ENCODE assay signal across 8 cellular contexts in genomic region chr10:13347235-13348156, GRCh38. TPM values are rescaled to one million over a fixed set of nuclear protein-coding genes. Genes with fewer than 3 reads are reported as not detected.
DNase-seq lines count a peak whose midpoint lies in the region; ATAC-seq and TF ChIP-seq lines count a peak whose summit lies in the region.

No MANE protein-coding gene starts in this region.

- H3K4me3 ChIP-seq in HUES64 (ENCODE audit: low read length) (peak overlapping the region; percentile 75), neuron (ENCODE audit: low read length) (peak overlapping the region; percentile 65)

- peak; percentile 84 for DNase-seq in Caki2 (ENCODE audit: low read depth)
- peak; percentile 62 to 72 for DNase-seq in SHP77 (lab: John Stamatoyannopoulos, UW)
- peak; percentile 62 for DNase-seq in activated gamma-delta T cell treated with anti-CD3 and anti-CD28 coated beads, Interleukin-2, amount 50 U/mL, for 16 hours (ENCODE audit: low read depth)
- DNase-seq in foreskin keratinocyte, result peak in 1 of 2 donors; percentile 34
- DNase-seq in stromal cell of bone marrow (ENCODE audit: low read depth), result peak; percentile 65

- H3K9ac ChIP-seq in HUES64 (ENCODE audit: low read depth, low read length), result peak overlapping the region; percentile 96

- H3K36me3 ChIP-seq in HUES64 (ENCODE audit: insufficient read depth, low read length), result peaks cover 27% of the 10 kb centered on the region
- peaks cover 19% of the 10 kb centered on the region for H3K36me3 ChIP-seq in neuron (ENCODE audit: insufficient read depth, low read length)

- H2AFZ ChIP-seq in neuron (ENCODE audit: low read depth, low read length), result no peak overlapping the region

- in situ Hi-C loops in Caki2 (cut with HindIII; ENCODE audit: low pct_unique_long_range_greater_than_20kb, low sequenced_read_pairs), result no loop called here

- H3K27ac ChIP-seq in HUES64 (ENCODE audit: low read depth, low read length), result peak overlapping the region; percentile 100
- H3K27ac ChIP-seq in foreskin keratinocyte, result peak overlapping the region; percentile 96

- WGBS in HUES64, result under 1% methylated on average over 143 of the region's 145 CpGs

- H3K9me3 ChIP-seq in HUES64 (ENCODE audit: insufficient read depth, low read depth, low read length) (no peaks in the 10 kb centered on the region), neuron (ENCODE audit: low read length) (no peaks in the 10 kb centered on the region)

- H3K27me3 ChIP-seq in HUES64 (ENCODE audit: insufficient read depth, low read length) (peaks cover 28% of the 10 kb centered on the region; the same call in 1 of the 2 replicates), foreskin keratinocyte (peaks cover 28% of the 10 kb centered on the region), neuron (ENCODE audit: insufficient read depth, low read length) (no peaks in the 10 kb centered on the region)

- ATAC-seq in GM21381 (IDR thresholded peaks at IDR 0.05; ENCODE audit: unreplicated experiment), result peak; percentile 47
- ATAC-seq in foreskin keratinocyte, result peak; percentile 70

- H3K4me1 ChIP-seq in HUES64 (ENCODE audit: insufficient read depth, low read length), result peaks cover 40% of the 10 kb centered on the region
- no peaks in the 10 kb centered on the region for H3K4me1 ChIP-seq in foreskin keratinocyte
- H3K4me1 ChIP-seq in neuron (ENCODE audit: insufficient read depth, low read length), result peaks cover 29% of the 10 kb centered on the region

- no peak for TF ChIP-seq CTCF in foreskin keratinocyte (conservative IDR thresholded peaks at IDR 0.05)

RNA-seq across cellular contexts. Expression of gene SEPHS1, which starts 0.6 kb away (rescaled TPM):
- total RNA-seq in Caki2 (2014; rRNA removed; shearing (Covaris generic); ENCODE audit: low replicate concordance), result 88.9 and 121 TPM in 2 replicates
- polyA plus RNA-seq in HUES64 (2013, experiment 1 of 2), result 423 TPM
- 333 TPM for polyA plus RNA-seq in HUES64 (2013, experiment 2 of 2)
- total RNA-seq in foreskin keratinocyte, result 37.9 and 46.1 TPM in 2 replicates
- 35.3 and 42.6 TPM in 2 replicates for polyA plus RNA-seq in foreskin keratinocyte

RNA-seq across cellular contexts. Expression of gene PHYH, which starts 47.6 kb away (rescaled TPM):
- total RNA-seq in Caki2 (2014; rRNA removed; shearing (Covaris generic); ENCODE audit: low replicate concordance), result 49.0 and 82.1 TPM in 2 replicates
- 15.9 TPM for polyA plus RNA-seq in HUES64 (2013, experiment 1 of 2)
- 23.3 TPM for polyA plus RNA-seq in HUES64 (2013, experiment 2 of 2)
- total RNA-seq in foreskin keratinocyte, result 7.7 and 8.7 TPM in 2 replicates
- polyA plus RNA-seq in foreskin keratinocyte, result 8.7 and 10.6 TPM in 2 replicates
